In genomic region chr1:159780583-159781582, GRCh38 we compare ENCODE assay signal across 8 cellular contexts. TPM values are rescaled to one million over a fixed set of nuclear protein-coding genes. Genes with fewer than 3 reads are reported as not detected.
A peak's percentile ranks its signal among the peaks of the same experiment; 100 is the strongest.
DNase-seq lines count a peak whose midpoint lies in the region; ATAC-seq, FAIRE-seq and TF ChIP-seq lines count a peak whose summit lies in the region.

Gene DUSP23 (plus strand): TSS chr1:159780962. CDS start chr1:159781101, 139 bp downstream.

- WGBS in pancreas, 2 donors: 1% methylated on average over 75 to 88 of the region's 88 CpGs

- H3K4me1 Mint-ChIP-seq in activated naive CD8-positive, alpha-beta T cell treated with anti-CD3 and anti-CD28 coated beads, Interleukin-2, amount 50 U/mL, for 24 hours: peaks cover 20% of the 10 kb centered on the region

- TF ChIP-seq CTCF in GM10266 (IDR thresholded peaks at IDR 0.05; ENCODE audit: control insufficient read depth, insufficient read depth, low read depth, missing control alignments): peak; percentile 82
- TF ChIP-seq CTCF in pancreas (IDR thresholded peaks at IDR 0.05): peak; percentile 86 to 93 (median 88)
- peak; percentile 90 to 96 for TF ChIP-seq CTCF in tibial artery (IDR thresholded peaks at IDR 0.05)

- H3K36me3 Mint-ChIP-seq in activated naive CD8-positive, alpha-beta T cell treated with anti-CD3 and anti-CD28 coated beads, Interleukin-2, amount 50 U/mL, for 24 hours (ENCODE audit: low read depth): no peaks in the 10 kb centered on the region

- H3K27ac Mint-ChIP-seq in activated naive CD8-positive, alpha-beta T cell treated with anti-CD3 and anti-CD28 coated beads, Interleukin-2, amount 50 U/mL, for 24 hours: peak within 1 kb of the TSS; percentile 67

- no peaks in the 10 kb centered on the region for H3K9me3 Mint-ChIP-seq in activated naive CD8-positive, alpha-beta T cell treated with anti-CD3 and anti-CD28 coated beads, Interleukin-2, amount 50 U/mL, for 24 hours

- peak within 1 kb of the TSS; percentile 62 to 81 (median 78) for H3K27ac ChIP-seq in pancreas
- peak within 1 kb of the TSS; percentile 71 to 81 for H3K27ac ChIP-seq in tibial artery

- intact Hi-C loops in Right ventricle myocardium inferior (cut with DNase I): loop anchor here (1.0 to 5.0 kb wide), 3 partner anchors 74 to 251 kb away; partner anchors contain the start of gene PIGM
- intact Hi-C loops in pancreas (cut with DNase I): no loop called here
- intact Hi-C loops in tibial artery (cut with DNase I; ENCODE audit: low total_unique reads): loop anchor here (5.0 to 10.0 kb wide), 2 partner anchors 111 to 254 kb away; partner anchors contain the start of gene PIGM

- H3K4me3 Mint-ChIP-seq in activated naive CD8-positive, alpha-beta T cell treated with anti-CD3 and anti-CD28 coated beads, Interleukin-2, amount 50 U/mL, for 24 hours: peak within 1 kb of the TSS; percentile 80

- H3K4me1 ChIP-seq in pancreas: peaks cover 0 to 10% (median 0%) of the 10 kb centered on the region in 3 donors
- peaks cover 0 to 15% (median 10%) of the 10 kb centered on the region in 4 donors for H3K4me1 ChIP-seq in tibial artery

- FAIRE-seq in pancreas (lab: Jason Lieb, UNC): peak; percentile 98

- H3K27me3 ChIP-seq in pancreas: no peaks in the 10 kb centered on the region
- H3K27me3 ChIP-seq in tibial artery: no peaks in the 10 kb centered on the region

- ATAC-seq in HG02588 (IDR thresholded peaks at IDR 0.05; ENCODE audit: unreplicated experiment) (peak; percentile 99), Right ventricle myocardium inferior (peak; percentile 99), pancreas (peak; percentile 95 to 98 (median 98))
- peak; percentile 98 for ATAC-seq in activated naive CD8-positive, alpha-beta T cell treated with anti-CD3 and anti-CD28 coated beads, Interleukin-2, amount 50 U/mL, for 24 hours

- H3K9me3 ChIP-seq in pancreas (no peaks in the 10 kb centered on the region), tibial artery (no peaks in the 10 kb centered on the region)

- H3K27me3 Mint-ChIP-seq in activated naive CD8-positive, alpha-beta T cell treated with anti-CD3 and anti-CD28 coated beads, Interleukin-2, amount 50 U/mL, for 24 hours: no peaks in the 10 kb centered on the region

- H3K36me3 ChIP-seq in pancreas (no peaks in the 10 kb centered on the region), tibial artery (no peaks in the 10 kb centered on the region)

- peak; percentile 96 for DNase-seq in GM10266 (ENCODE audit: extremely low spot score)
- DNase-seq in NCI-H1105 (lab: John Stamatoyannopoulos, UW): peak; percentile 97
- peak; percentile 98 for DNase-seq in SW480 (ENCODE audit: low spot score)
- peak; percentile 95 for DNase-seq in activated naive CD8-positive, alpha-beta T cell treated with anti-CD3 and anti-CD28 coated beads, Interleukin-2, amount 50 U/mL, for 24 hours
- DNase-seq in Right ventricle myocardium inferior (ENCODE audit: missing footprints): peak; percentile 99
- DNase-seq in pancreas: peak; percentile 96 to 99 (median 98)
- peak; percentile 96 to 99 for DNase-seq in tibial artery

- H3K4me3 ChIP-seq in pancreas: peak within 1 kb of the TSS; percentile 58 to 93 (median 82)
- H3K4me3 ChIP-seq in tibial artery: peak within 1 kb of the TSS; percentile 82 to 87

RNA-seq across cellular contexts. Expression of gene DUSP23, which starts in this region (rescaled TPM):
- 21.3 TPM for total RNA-seq in Right ventricle myocardium inferior
- 10 to 100 TPM; 13.9 to 38.4 (median 20.2) TPM for total RNA-seq in pancreas
- polyA plus RNA-seq in pancreas: 10 to 100 TPM; 53.6 to 77.9 TPM

Comparison
In these comparisons a context has a peak if more than half of its experiments do, and no peak if none do; other contexts are left out.
1. Peak in every context shown above with its lines: DNase-seq, ATAC-seq, H3K4me3 ChIP-seq and H3K27ac ChIP-seq.
2. intact Hi-C loops: an anchor here in Right ventricle myocardium inferior (1.0 to 5.0 kb wide) and tibial artery (5.0 to 10.0 kb wide); none called in pancreas.